Comparison of ENCODE assay signal across 12 cellular contexts in genomic region chr10:12849351-12850181, GRCh38.
DNase-seq lines count a peak whose midpoint lies in the region; ATAC-seq, FAIRE-seq and TF ChIP-seq lines count a peak whose summit lies in the region.
"Had no signal": no experiment of that assay in that cellular context is flagged by ENCODE, and none has a peak within 500 bp of the region (broad histone marks: within the 10 kb centered on the region; RNA-seq: fewer than 3 reads in every experiment).

No MANE protein-coding gene starts in this region.

- POLR2A ChIA-PET in GM12878 (lab: Charles Lee) = interaction anchor here (0.7 kb wide), 1 partner anchor 189 kb away, joined by 4 read pairs; no protein-coding TSS in a partner anchor
- POLR2A ChIA-PET in naive thymus-derived CD4-positive, alpha-beta T cell (lab: Charles Lee) = no interaction called here

- peak; percentile 33; the same call in 2 of the 3 replicates for ATAC-seq in GM12878
- ATAC-seq in naive thymus-derived CD4-positive, alpha-beta T cell = no peak
- ATAC-seq: activated CD4-positive, CD25-positive, alpha-beta regulatory T cell treated with anti-CD3 and anti-CD28 coated beads, Interleukin-2, amount 50 U/mL, for 24 hours had no signal

- TF ChIP-seq CTCF in GM12878 (IDR thresholded peaks at IDR 0.05 in 2 of 3, conservative IDR thresholded peaks at IDR 0.05 in 1 of 3; ENCODE audit: control insufficient read depth in 2 of 3, extremely low read depth in 1 of 3, insufficient read depth in 1 of 3, low read depth in 3 of 3, low read length in 3 of 3) (no peak), nephron (IDR thresholded peaks at IDR 0.05; ENCODE audit: unreplicated experiment in 3 of 3) (no peak)

- no peaks in the 10 kb centered on the region for H3K79me2 ChIP-seq in GM12878 (ENCODE audit: control insufficient read depth, insufficient read depth, low read length)

- peak overlapping the region; percentile 51 to 93 (median 75) for H3K27ac Mint-ChIP-seq in nephron
- no peak overlapping the region for H3K27ac Mint-ChIP-seq in naive thymus-derived CD4-positive, alpha-beta T cell

- no peak overlapping the region for H3K9ac ChIP-seq in GM12878 (ENCODE audit: control insufficient read depth, insufficient read depth, low read length)

- intact Hi-C loops in GM12878 (cut with micrococcal nuclease; ENCODE audit: unreplicated experiment) = loop anchor here (5.0 kb wide), 1 partner anchor 597 kb away; no protein-coding TSS in a partner anchor
- intact Hi-C loops in naive thymus-derived CD4-positive, alpha-beta T cell (cut with micrococcal nuclease) = no loop called here

- no peaks in the 10 kb centered on the region for H3K36me3 Mint-ChIP-seq in nephron (ENCODE audit: low read depth)
- no peaks in the 10 kb centered on the region for H3K36me3 Mint-ChIP-seq in naive thymus-derived CD4-positive, alpha-beta T cell

- no peaks in the 10 kb centered on the region for H4K20me1 ChIP-seq in GM12878 (ENCODE audit: control insufficient read depth, insufficient read depth)

- no peak for TF ChIP-seq RAD21 in GM12878 (IDR thresholded peaks at IDR 0.05; ENCODE audit: insufficient read depth, low read depth, low read length)

- H3K4me1 Mint-ChIP-seq in nephron = peaks cover 44% of the 10 kb centered on the region
- H3K4me1 Mint-ChIP-seq in naive thymus-derived CD4-positive, alpha-beta T cell = peaks cover 0 to 10% (median 5%) of the 10 kb centered on the region in 7 donors

- no peak overlapping the region for H3K4me3 ChIP-seq in GM12878
- H3K4me3 ChIP-seq in naive thymus-derived CD4-positive, alpha-beta T cell (ENCODE audit: low read length) = no peak overlapping the region
- H3K4me3 ChIP-seq: adrenal gland had no signal

- no peaks in the 10 kb centered on the region for H3K27me3 ChIP-seq in GM12878 (replicated peaks in 1 of 2; ENCODE audit: control insufficient read depth in 2 of 2, insufficient read depth in 2 of 2, low read length in 1 of 2)
- no peaks in the 10 kb centered on the region for H3K27me3 ChIP-seq in naive thymus-derived CD4-positive, alpha-beta T cell (ENCODE audit: control insufficient read depth in 2 of 2, insufficient read depth in 2 of 2, low read length in 2 of 2)
- H3K27me3 ChIP-seq: adrenal gland had no signal

- no peak for TF ChIP-seq POLR2A in GM12878 (IDR thresholded peaks at IDR 0.05; ENCODE audit: low read depth, low read length)

- no TSS peak for BruUV-seq in GM12878 (replicated peaks; lab: Mats Ljungman, UMichigan)

- CTCF ChIA-PET in GM12878 (lab: Yijun Ruan, JAX) = interaction anchor here (1.0 to 1.9 kb wide), 3 partner anchors 10 to 19 kb away, joined by 3 to 5 read pairs (median 4); no protein-coding TSS in a partner anchor
- CTCF ChIA-PET in naive thymus-derived CD4-positive, alpha-beta T cell (lab: Charles Lee) = no interaction called here

- in situ Hi-C loops in GM12878 (cut with MboI) = no loop called here

- no peak for FAIRE-seq in GM12878 (lab: Jason Lieb, UNC)
- FAIRE-seq: H54, RCC 7860 had no signal

- no peaks in the 10 kb centered on the region for H3K36me3 ChIP-seq in GM12878 (ENCODE audit: control insufficient read depth in 2 of 2, insufficient read depth in 2 of 2, low read length in 1 of 2)
- no peaks in the 10 kb centered on the region for H3K36me3 ChIP-seq in naive thymus-derived CD4-positive, alpha-beta T cell (ENCODE audit: control insufficient read depth in 2 of 3, insufficient read depth in 3 of 3, low read length in 3 of 3)
- H3K36me3 ChIP-seq: adrenal gland had no signal

- SMC1A ChIA-PET in GM12878 (lab: Charles Lee; ENCODE audit: uncharacterized antibody, unreplicated experiment) = interaction anchor here (0.7 kb wide), 1 partner anchor 96 kb away, joined by 3 read pairs; no protein-coding TSS in a partner anchor

- H3K27me3 Mint-ChIP-seq in nephron (ENCODE audit: low read depth) = no peaks in the 10 kb centered on the region
- H3K27me3 Mint-ChIP-seq in naive thymus-derived CD4-positive, alpha-beta T cell = peaks cover 6 to 34% (median 20%) of the 10 kb centered on the region in 5 donors

- DNase-seq in DMS 273 treated with DMSO at 0.1 percent for 48 hours (lab: John Stamatoyannopoulos, UW) (peak; percentile 13), KG1 (lab: John Stamatoyannopoulos, UW) (peak; percentile 19), GM12878 (ENCODE audit: low read depth, low spot score) (no peak), NCI-H2227 treated with DMSO at 0.1 percent for 48 hours (lab: John Stamatoyannopoulos, UW) (no peak), Kasumi-1 (lab: John Stamatoyannopoulos, UW) (no peak)
- DNase-seq in activated effector memory CD4-positive, alpha-beta T cell treated with anti-CD3 and anti-CD28 coated beads, Interleukin-2, amount 50 U/mL, for 16 hours = no peak
- no peak for DNase-seq in naive thymus-derived CD4-positive, alpha-beta T cell
- DNase-seq: adrenal gland had no signal

- H3K9me3 Mint-ChIP-seq in nephron = peaks cover 2% of the 10 kb centered on the region
- H3K9me3 Mint-ChIP-seq in naive thymus-derived CD4-positive, alpha-beta T cell = peaks cover 0 to 2% (median 0%) of the 10 kb centered on the region in 11 donors

- 9% methylated on average over 20 of the region's 20 CpGs for WGBS in GM12878 (ENCODE audit: insufficient coverage, insufficient replicate concordance, low lambda C conversion rate, missing lambda C conversion rate)

- H3K4me3 Mint-ChIP-seq in nephron = peak overlapping the region in 2 of 3 experiments; percentile 8 to 31
- H3K4me3 Mint-ChIP-seq in naive thymus-derived CD4-positive, alpha-beta T cell = peak overlapping the region in 2 of 10 donors; percentile 37 to 39

- RAD21 ChIA-PET in GM12878 (lab: Charles Lee; ENCODE audit: unreplicated experiment) = no interaction called here

- no peak for TF ChIP-seq EP300 in GM12878 (IDR thresholded peaks at IDR 0.05; ENCODE audit: borderline replicate concordance in 1 of 2, control insufficient read depth in 1 of 2, low read depth in 2 of 2, low read length in 2 of 2)

- no peak overlapping the region for H3K4me2 ChIP-seq in GM12878 (ENCODE audit: control insufficient read depth, insufficient read depth)

- no peak overlapping the region for H3K27ac ChIP-seq in GM12878 (ENCODE audit: control insufficient read depth, insufficient read depth)
- H3K27ac ChIP-seq in naive thymus-derived CD4-positive, alpha-beta T cell (ENCODE audit: low read depth, low read length) = no peak overlapping the region
- H3K27ac ChIP-seq: adrenal gland had no signal

- H3K9me3 ChIP-seq in GM12878 (replicated peaks; ENCODE audit: control insufficient read depth, insufficient read depth, low read length) = no peaks in the 10 kb centered on the region
- no peaks in the 10 kb centered on the region for H3K9me3 ChIP-seq in naive thymus-derived CD4-positive, alpha-beta T cell (ENCODE audit: control insufficient read depth in 2 of 3, low read length in 3 of 3)
- H3K9me3 ChIP-seq: adrenal gland had no signal

- no peaks in the 10 kb centered on the region for H3K4me1 ChIP-seq in GM12878 (ENCODE audit: control insufficient read depth, insufficient read depth, low read length)
- no peaks in the 10 kb centered on the region for H3K4me1 ChIP-seq in naive thymus-derived CD4-positive, alpha-beta T cell (ENCODE audit: control insufficient read depth in 2 of 2, insufficient read depth in 2 of 2, low read length in 2 of 2)

- H2AFZ ChIP-seq in GM12878 (ENCODE audit: control insufficient read depth, low read depth, low read length) = no peak overlapping the region; the same call in 1 of the 2 replicates

TF ChIP-seq in GM12878, 131 proteins besides CTCF, POLR2A, EP300 and RAD21 (continues in another document):
- TF ChIP-seq CEBPZ (IDR thresholded peaks at IDR 0.05; ENCODE audit: low read depth, low read length) (no peak), PBX3 (IDR thresholded peaks at IDR 0.05; ENCODE audit: insufficient replicate concordance, low read depth, low read length) (no peak), ETV6 (conservative IDR thresholded peaks at IDR 0.05 in 1 of 2, IDR thresholded peaks at IDR 0.05 in 1 of 2; ENCODE audit: borderline replicate concordance in 1 of 2, low read depth in 1 of 2) (no peak)

Comparison
In these comparisons a context has a peak if more than half of its experiments do, and no peak if none do; other contexts are left out.
1. DNase-seq: peak in DMS 273 treated with DMSO at 0.1 percent for 48 hours (single experiment) and KG1 (single experiment); none in GM12878 (single experiment), NCI-H2227 treated with DMSO at 0.1 percent for 48 hours (single experiment), activated effector memory CD4-positive, alpha-beta T cell treated with anti-CD3 and anti-CD28 coated beads, Interleukin-2, amount 50 U/mL, for 16 hours (single experiment), naive thymus-derived CD4-positive, alpha-beta T cell (0 of 9) and Kasumi-1 (0 of 2).
2. H3K27ac Mint-ChIP-seq: peak in nephron (3 of 3); none in naive thymus-derived CD4-positive, alpha-beta T cell (0 of 9).